ENCODE assay signal across 10 cellular contexts in genomic region chr6:42224222-42225042, GRCh38. TPM values are rescaled to one million over a fixed set of nuclear protein-coding genes. Genes with fewer than 3 reads are reported as not detected.
DNase-seq lines count a peak whose midpoint lies in the region; ATAC-seq and TF ChIP-seq lines count a peak whose summit lies in the region.
"Had no signal": no experiment of that assay in that cellular context is flagged by ENCODE, and none has a peak within 500 bp of the region (broad histone marks: within the 10 kb centered on the region; RNA-seq: fewer than 3 reads in every experiment).

No MANE protein-coding gene starts in this region.

- H3K27me3 ChIP-seq in right cardiac atrium (ENCODE audit: control insufficient read depth, insufficient read depth): no peaks in the 10 kb centered on the region

- H3K9me3 ChIP-seq in right cardiac atrium (ENCODE audit: control insufficient read depth, low read length): no peaks in the 10 kb centered on the region

- intact Hi-C loops in left ventricle myocardium superior (cut with micrococcal nuclease): no loop called here
- intact Hi-C loops in right cardiac atrium (cut with DNase I): no loop called here

- H3K27ac ChIP-seq in right cardiac atrium (ENCODE audit: low read length): no peak overlapping the region
- H3K27ac ChIP-seq: VCaP had no signal

- peaks cover 1% of the 10 kb centered on the region for H3K4me1 ChIP-seq in right cardiac atrium (ENCODE audit: control insufficient read depth, insufficient read depth, low read length)

- 72% methylated on average over 12 of the region's 12 CpGs for WGBS in right cardiac atrium

- peak overlapping the region in 1 of 2 donors; percentile 32 for H3K4me3 ChIP-seq in cardiac fibroblast (replicated peaks in 1 of 2; ENCODE audit: low read depth in 2 of 2, low read length in 2 of 2)
- no peak overlapping the region for H3K4me3 ChIP-seq in right cardiac atrium (ENCODE audit: low read length)
- H3K4me3 ChIP-seq: skin epidermis had no signal

- peak; percentile 87 for ATAC-seq in GM21447 (IDR thresholded peaks at IDR 0.05; ENCODE audit: unreplicated experiment)
- peak; percentile 85 for ATAC-seq in HG03571 (IDR thresholded peaks at IDR 0.05; ENCODE audit: unreplicated experiment)
- no peak for ATAC-seq in left ventricle myocardium superior
- ATAC-seq in right cardiac atrium: no peak

- DNase-seq in GM10266 (ENCODE audit: extremely low spot score) (peak; percentile 63), cardiac fibroblast (ENCODE audit: low read depth in 2 of 2) (peak; percentile 30 to 95), left ventricle myocardium superior (no peak), T-helper 9 cell (no peak), right cardiac atrium (no peak), GF-D8 (lab: John Stamatoyannopoulos, UW) (no peak)

- no peak for TF ChIP-seq CTCF in GM10266 (IDR thresholded peaks at IDR 0.05; ENCODE audit: control insufficient read depth, insufficient read depth, low read depth, missing control alignments)
- TF ChIP-seq CTCF in cardiac fibroblast (IDR thresholded peaks at IDR 0.05; ENCODE audit: low read depth, low read length): no peak

RNA-seq across cellular contexts. Expression of gene MRPS10, which starts 6.8 kb away (rescaled TPM):
- total RNA-seq in left ventricle myocardium superior: 63.0 TPM
- 10 to 100 TPM; 39.0 to 46.1 (median 42.0) TPM for total RNA-seq in right cardiac atrium
- polyA plus RNA-seq in right cardiac atrium: 41.8 TPM

RNA-seq across cellular contexts. Expression of gene GUCA1B, which starts 29.7 kb away (rescaled TPM):
- total RNA-seq in left ventricle myocardium superior (1.2 TPM), right cardiac atrium (1 to 10 TPM; 1.0 to 2.5 (median 1.6) TPM)
- 0.11 TPM for polyA plus RNA-seq in right cardiac atrium

RNA-seq across cellular contexts. Expression of gene GUCA1A, which starts 51.3 kb away (rescaled TPM):
- not detected for total RNA-seq in left ventricle myocardium superior
- not detected for total RNA-seq in right cardiac atrium
- not detected for polyA plus RNA-seq in right cardiac atrium

Comparison
In these comparisons a context has a peak if more than half of its experiments do, and no peak if none do; other contexts are left out.
1. DNase-seq: peak in GM10266 (single experiment) and cardiac fibroblast (2 of 2); none in left ventricle myocardium superior (single experiment), T-helper 9 cell (single experiment), right cardiac atrium (0 of 3) and GF-D8 (single experiment).
2. ATAC-seq: peak in GM21447 (single experiment) and HG03571 (single experiment); none in left ventricle myocardium superior (single experiment) and right cardiac atrium (0 of 2).